ENCODE assay signal across 8 cellular contexts in genomic region chr11:88175707-88176066, GRCh38. TPM values are rescaled to one million over a fixed set of nuclear protein-coding genes. Genes with fewer than 3 reads are reported as not detected.
DNase-seq lines count a peak whose midpoint lies in the region; ATAC-seq lines count a peak whose summit lies in the region.

No MANE protein-coding gene starts in this region.

- peaks cover 12% of the 10 kb centered on the region for H3K27me3 Mint-ChIP-seq in activated naive CD8-positive, alpha-beta T cell

- H3K9me3 Mint-ChIP-seq in activated naive CD8-positive, alpha-beta T cell (ENCODE audit: low read depth), result no peaks in the 10 kb centered on the region

- peak overlapping the region; percentile 97 for H3K4me2 ChIP-seq in BLaER1

- DNase-seq in HAP-1 (ENCODE audit: low spot score in 2 of 2), result no peak
- peak; percentile 57 for DNase-seq in left kidney (ENCODE audit: low read depth, low spot score)
- no peak for DNase-seq in mesenteric fat pad (ENCODE audit: low spot score)
- no peak for DNase-seq in stimulated activated CD4-positive, alpha-beta T cell treated with anti-CD3 and anti-CD28 coated beads, Interleukin-2, amount 100 ng/mL, for 48 hours
- no peak for DNase-seq in SW480 (ENCODE audit: low spot score)

- H3K4me1 Mint-ChIP-seq in activated naive CD8-positive, alpha-beta T cell (ENCODE audit: low read depth), result peaks cover 38% of the 10 kb centered on the region

- H3K9me3 ChIP-seq in BLaER1 (no peaks in the 10 kb centered on the region), HAP-1 (no peaks in the 10 kb centered on the region)

- H3K27me3 ChIP-seq in BLaER1 (no peaks in the 10 kb centered on the region), HAP-1 (ENCODE audit: low read depth) (peaks cover 1% of the 10 kb centered on the region; the same call in 1 of the 2 replicates)

- no peak overlapping the region for H3K27ac Mint-ChIP-seq in activated naive CD8-positive, alpha-beta T cell

- peak overlapping the region; percentile 54 for H3K4me3 Mint-ChIP-seq in activated naive CD8-positive, alpha-beta T cell

- peak overlapping the region; percentile 69 for H3K4me3 ChIP-seq in BLaER1
- H3K4me3 ChIP-seq in HAP-1, result peak overlapping the region; percentile 36

- H4K20me1 ChIP-seq in BLaER1, result no peaks in the 10 kb centered on the region

- H3K9ac ChIP-seq in BLaER1, result no peak overlapping the region

- H3K4me1 ChIP-seq in BLaER1 (peaks cover 23% of the 10 kb centered on the region), HAP-1 (no peaks in the 10 kb centered on the region)

- H3K27ac ChIP-seq in BLaER1, result no peak overlapping the region

- ATAC-seq in HG03457 (IDR thresholded peaks at IDR 0.05; ENCODE audit: unreplicated experiment), result no peak

- no peaks in the 10 kb centered on the region for H3K36me3 ChIP-seq in BLaER1
- no peaks in the 10 kb centered on the region for H3K36me3 ChIP-seq in HAP-1 (replicated peaks)

- in situ Hi-C loops in HAP-1 (cut with MboI; ENCODE audit: low sequenced_read_pairs), result no loop called here

- H3K36me3 Mint-ChIP-seq in activated naive CD8-positive, alpha-beta T cell, result no peaks in the 10 kb centered on the region

RNA-seq across cellular contexts. Expression of gene RAB38, which starts 0.4 kb away (rescaled TPM):
- 3.5 TPM for total RNA-seq in mesenteric fat pad
